Comparison of ENCODE assay signal across 16 cellular contexts in genomic region chr22:50347157-50347556, GRCh38.
"Had no signal": no experiment of that assay in that cellular context is flagged by ENCODE, and none has a peak within 500 bp of the region (broad histone marks: within the 10 kb centered on the region; RNA-seq: fewer than 3 reads in every experiment).

No MANE protein-coding gene starts in this region.

- H3K27me3 ChIP-seq: suprapubic skin had no signal

- ATAC-seq: activated CD4-positive, CD25-positive, alpha-beta regulatory T cell treated with anti-CD3 and anti-CD28 coated beads, Interleukin-2, amount 50 U/mL, for 24 hours; left lobe of liver; mucosa of descending colon; natural killer cell; psoas muscle; sciatic nerve had no signal

- H3K9me3 ChIP-seq: mucosa of descending colon, psoas muscle, suprapubic skin had no signal

- H3K27ac ChIP-seq: psoas muscle, suprapubic skin had no signal

- H3K4me3 ChIP-seq: mucosa of descending colon, psoas muscle, suprapubic skin had no signal

- DNase-seq: activated CD4-positive, alpha-beta T cell treated with anti-CD3 and anti-CD28 coated beads, Interleukin-2, amount 50 U/mL, for 4 hours; activated naive CD8-positive, alpha-beta T cell treated with anti-CD3 and anti-CD28 coated beads, Interleukin-2, amount 10 ng/mL, durations not matched to agents 7 days and 5 days; aorta; caudate nucleus; cortex of kidney; effector memory CD4-positive, alpha-beta T cell; mammary epithelial cell; mucosa of descending colon; natural killer cell; psoas muscle; stimulated activated CD4-positive, alpha-beta T cell treated with anti-CD3 and anti-CD28 coated beads, Interleukin-12 subunit alpha, Interleukin-12 subunit beta, amount 100 ng/mL, for 4 hours; stimulated activated naive CD4-positive, alpha-beta T cell had no signal
